Comparison of ENCODE assay signal across 8 cellular contexts in genomic region chr7:105224884-105225651, GRCh38.
DNase-seq lines count a peak whose midpoint lies in the region; ATAC-seq, FAIRE-seq and TF ChIP-seq lines count a peak whose summit lies in the region.

No MANE protein-coding gene starts in this region.

- TF ChIP-seq CTCF in OCI-LY7 (conservative IDR thresholded peaks at IDR 0.05; ENCODE audit: low read length) (no peak), epithelial cell of esophagus (IDR thresholded peaks at IDR 0.05; ENCODE audit: insufficient read depth, low read depth, low read length, missing control alignments) (no peak)

- H3K9me3 ChIP-seq in OCI-LY7 (ENCODE audit: low read length) = no peaks in the 10 kb centered on the region
- H3K9me3 ChIP-seq in small intestine (ENCODE audit: control insufficient read depth, low read depth) = no peaks in the 10 kb centered on the region
- H3K9me3 ChIP-seq in effector memory CD4-positive, alpha-beta T cell (ENCODE audit: control insufficient read depth, low read length) = no peaks in the 10 kb centered on the region

- DNase-seq in AML-193 (lab: John Stamatoyannopoulos, UW) = peak; percentile 70 to 77
- peak; percentile 7 for DNase-seq in OCI-LY7 (ENCODE audit: low spot score)
- peak; percentile 93 for DNase-seq in epithelial cell of esophagus (ENCODE audit: low read depth)
- peak; percentile 10 for DNase-seq in small intestine
- DNase-seq in hippocampal formation (lab: John Stamatoyannopoulos, UW) = no peak
- DNase-seq in effector memory CD4-positive, alpha-beta T cell = no peak

- no peaks in the 10 kb centered on the region for H3K27me3 ChIP-seq in small intestine (ENCODE audit: control insufficient read depth in 2 of 2, insufficient read depth in 2 of 2, low read length in 2 of 2)
- H3K27me3 ChIP-seq in effector memory CD4-positive, alpha-beta T cell (replicated peaks; ENCODE audit: control insufficient read depth, insufficient read depth, low read length, poor library complexity, severe bottlenecking) = no peaks in the 10 kb centered on the region

- no peak overlapping the region for H3K4me3 ChIP-seq in OCI-LY7 (ENCODE audit: low read depth, low read length, poor library complexity, severe bottlenecking)
- H3K4me3 ChIP-seq in epithelial cell of esophagus (ENCODE audit: low read length) = no peak overlapping the region
- H3K4me3 ChIP-seq in small intestine (ENCODE audit: low read depth in 1 of 2, low read length in 2 of 2) = no peak overlapping the region
- no peak overlapping the region for H3K4me3 ChIP-seq in effector memory CD4-positive, alpha-beta T cell (ENCODE audit: insufficient read depth, low read depth, low read length, poor library complexity, severe bottlenecking)

- FAIRE-seq in small intestine (lab: Jason Lieb, UNC) = no peak

- H3K27ac ChIP-seq in OCI-LY7 (ENCODE audit: low read depth, low read length, poor library complexity, severe bottlenecking) (no peak overlapping the region), small intestine (ENCODE audit: low read depth in 1 of 2, low read length in 1 of 2) (no peak overlapping the region)
- H3K27ac ChIP-seq in effector memory CD4-positive, alpha-beta T cell (ENCODE audit: insufficient read depth, low read length, poor library complexity, severe bottlenecking) = no peak overlapping the region

- no peak overlapping the region for H3K4me2 ChIP-seq in OCI-LY7 (ENCODE audit: low read length)

- BruUV-seq in OCI-LY7 (replicated peaks; lab: Mats Ljungman, UMichigan) = no TSS peak

- peaks cover 8% of the 10 kb centered on the region; the same call in 1 of the 2 replicates for H4K20me1 ChIP-seq in OCI-LY7 (ENCODE audit: insufficient read depth, low read length)

- peaks cover 5% of the 10 kb centered on the region for H3K4me1 ChIP-seq in OCI-LY7 (ENCODE audit: insufficient read depth, low read length, poor library complexity, severe bottlenecking)
- H3K4me1 ChIP-seq in small intestine (ENCODE audit: control insufficient read depth in 2 of 2, insufficient read depth in 1 of 2, low read depth in 1 of 2, low read length in 1 of 2) = no peaks in the 10 kb centered on the region
- H3K4me1 ChIP-seq in effector memory CD4-positive, alpha-beta T cell (ENCODE audit: control insufficient read depth, insufficient read depth, low read length, poor library complexity, severe bottlenecking) = no peaks in the 10 kb centered on the region

- ATAC-seq in GM18511 (IDR thresholded peaks at IDR 0.05; ENCODE audit: unreplicated experiment) = peak; percentile 95
- peak; percentile 68 for ATAC-seq in HG03025 (IDR thresholded peaks at IDR 0.05; ENCODE audit: low FRiP score, unreplicated experiment)

- no peaks in the 10 kb centered on the region for H3K79me2 ChIP-seq in OCI-LY7 (ENCODE audit: insufficient read depth, low read depth, low read length)

- WGBS in small intestine, 3 donors = 66 to 74% (median 67%) methylated on average over 6 of the region's 6 CpGs

- intact Hi-C loops in OCI-LY7 (cut with micrococcal nuclease; ENCODE audit: unreplicated experiment) = no loop called here

- H3K36me3 ChIP-seq in OCI-LY7 (ENCODE audit: insufficient read depth, low read length) (no peaks in the 10 kb centered on the region), small intestine (ENCODE audit: control insufficient read depth in 2 of 2, insufficient read depth in 2 of 2, low read length in 2 of 2) (no peaks in the 10 kb centered on the region)
- no peaks in the 10 kb centered on the region for H3K36me3 ChIP-seq in effector memory CD4-positive, alpha-beta T cell (ENCODE audit: control insufficient read depth, insufficient read depth, low read length)

- POLR2A ChIA-PET in OCI-LY7 (lab: Charles Lee) = interaction anchor here (0.5 to 1.1 kb wide), 2 partner anchors 14 to 115 kb away, joined by 4 read pairs; no protein-coding TSS in a partner anchor

- H2AFZ ChIP-seq in OCI-LY7 (ENCODE audit: low read length) = no peak overlapping the region

- H3K9me2 ChIP-seq in OCI-LY7 (ENCODE audit: insufficient read depth, low read length) = no peaks in the 10 kb centered on the region

- CTCF ChIA-PET in OCI-LY7 (lab: Charles Lee; ENCODE audit: unreplicated experiment) = no interaction called here

Comparison
In these comparisons a context has a peak if more than half of its experiments do, and no peak if none do; other contexts are left out.
1. DNase-seq: peak in AML-193 (2 of 2), OCI-LY7 (single experiment), epithelial cell of esophagus (single experiment) and small intestine (single experiment); none in hippocampal formation (0 of 2) and effector memory CD4-positive, alpha-beta T cell (0 of 3).